Comparison of ENCODE assay signal across 26 cellular contexts in genomic region chr3:53533486-53533885, GRCh38. TPM values are rescaled to one million over a fixed set of nuclear protein-coding genes. Genes with fewer than 3 reads are reported as not detected.
"Had no signal": no experiment of that assay in that cellular context is flagged by ENCODE, and none has a peak within 500 bp of the region (broad histone marks: within the 10 kb centered on the region; RNA-seq: fewer than 3 reads in every experiment).

No MANE protein-coding gene starts in this region.

- H3K4me1 ChIP-seq: esophagus muscularis mucosa, foreskin keratinocyte, gastroesophageal sphincter, heart right ventricle, left ventricle myocardium inferior, lower lobe of right lung had no signal

- H3K27ac ChIP-seq: coronary artery, esophagus muscularis mucosa, foreskin keratinocyte, gastroesophageal sphincter, heart right ventricle, left ventricle myocardium inferior, lower lobe of right lung had no signal

- H3K27ac Mint-ChIP-seq: immature natural killer cell, mesothelial cell of epicardium, naive B cell had no signal

- H3K4me3 Mint-ChIP-seq: immature natural killer cell, mesothelial cell of epicardium had no signal

- H3K36me3 ChIP-seq: esophagus muscularis mucosa, gastroesophageal sphincter, heart right ventricle, left ventricle myocardium inferior, lower lobe of right lung had no signal

- DNase-seq: dermis blood vessel endothelial cell; dorsolateral prefrontal cortex; effector CD4-positive, alpha-beta T cell; effector memory CD4-positive, alpha-beta T cell; foreskin keratinocyte; head of caudate nucleus; heart right ventricle; hippocampal formation; immature natural killer cell; islet precursor cell; kidney; kidney glomerular epithelial cell; left colon; left ventricle myocardium inferior; lower lobe of right lung; mesenchymal stem cell; mucosa of descending colon; naive B cell had no signal

- H3K27me3 ChIP-seq: dorsolateral prefrontal cortex, esophagus muscularis mucosa, gastroesophageal sphincter had no signal

- H3K4me1 Mint-ChIP-seq: immature natural killer cell, naive B cell had no signal

- H3K36me3 Mint-ChIP-seq: immature natural killer cell, mesothelial cell of epicardium, naive B cell had no signal

- H3K9me3 ChIP-seq: esophagus muscularis mucosa, gastroesophageal sphincter, heart right ventricle, left ventricle myocardium inferior, lower lobe of right lung, mucosa of descending colon had no signal

- H3K9me3 Mint-ChIP-seq: immature natural killer cell, mesothelial cell of epicardium, naive B cell had no signal

- H3K4me3 ChIP-seq: coronary artery, dorsolateral prefrontal cortex, esophagus muscularis mucosa, gastroesophageal sphincter, heart right ventricle, left ventricle myocardium inferior, lower lobe of right lung, mucosa of descending colon had no signal

RNA-seq across cellular contexts. Expression of gene CACNA1D, which starts 39.1 kb away (rescaled TPM):
- total RNA-seq: dermis blood vessel endothelial cell, endothelial cell of umbilical vein, fibroblast of villous mesenchyme, lung microvascular endothelial cell, myocyte had no signal
- polyA plus RNA-seq: foreskin keratinocyte, immature natural killer cell had no signal
